1 cellular context compared by ENCODE assay signal in the genomic region with DNA sequence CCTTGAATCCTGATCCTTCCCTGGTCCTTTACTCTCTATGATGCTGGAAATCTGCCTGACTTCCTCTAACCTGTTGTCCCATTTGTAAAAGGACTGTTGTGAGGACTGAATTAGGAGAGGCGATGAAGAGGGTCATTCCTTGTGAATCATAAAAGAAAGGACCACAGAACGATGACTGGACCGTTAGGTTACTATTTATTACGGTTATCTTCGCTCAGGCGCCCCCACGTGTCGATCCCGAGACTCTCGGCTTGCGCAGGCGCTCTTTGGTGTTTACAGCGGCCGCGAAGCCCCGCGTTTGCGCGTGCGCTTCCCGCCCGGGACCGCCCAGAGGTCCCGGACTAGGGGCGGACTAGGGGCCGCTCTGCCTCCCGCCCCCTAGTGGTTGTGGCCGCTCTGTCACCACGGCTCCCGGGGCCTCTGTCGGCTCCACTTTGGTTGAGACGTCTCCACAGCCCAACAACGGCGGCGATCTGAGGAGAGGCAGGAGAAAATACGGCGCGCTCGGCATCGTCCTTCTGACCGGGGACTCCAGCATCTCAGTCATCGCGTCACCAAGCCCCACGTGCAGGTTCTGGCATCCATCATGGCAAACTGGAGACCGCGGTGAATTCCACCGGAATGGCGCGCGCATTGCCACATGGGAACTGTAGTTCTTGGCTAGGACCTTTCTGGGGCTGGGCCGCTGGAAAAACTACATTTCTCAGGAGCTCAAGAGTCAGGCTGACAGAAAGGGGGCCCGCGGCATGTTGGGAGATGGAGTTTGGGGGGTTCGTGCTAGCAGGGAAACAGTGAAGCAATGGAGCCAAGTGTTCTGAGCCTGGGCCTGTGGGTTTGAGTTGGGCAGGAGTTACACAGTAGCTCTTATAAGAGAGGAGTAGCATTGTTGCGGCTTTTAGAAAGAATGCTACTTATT.
TF ChIP-seq lines count a peak whose summit lies in the region.

A gene with protein sequence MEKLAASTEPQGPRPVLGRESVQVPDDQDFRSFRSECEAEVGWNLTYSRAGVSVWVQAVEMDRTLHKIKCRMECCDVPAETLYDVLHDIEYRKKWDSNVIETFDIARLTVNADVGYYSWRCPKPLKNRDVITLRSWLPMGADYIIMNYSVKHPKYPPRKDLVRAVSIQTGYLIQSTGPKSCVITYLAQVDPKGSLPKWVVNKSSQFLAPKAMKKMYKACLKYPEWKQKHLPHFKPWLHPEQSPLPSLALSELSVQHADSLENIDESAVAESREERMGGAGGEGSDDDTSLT (minus strand): TSS at position 596 of the 916 bp plus-strand sequence. CDS start 12,866 bp downstream, outside the sequence.

TF ChIP-seq in H1, 55 proteins besides CTCF, POLR2A, EP300 and RAD21 (continued from another document):
- TF ChIP-seq, protein P1, sequence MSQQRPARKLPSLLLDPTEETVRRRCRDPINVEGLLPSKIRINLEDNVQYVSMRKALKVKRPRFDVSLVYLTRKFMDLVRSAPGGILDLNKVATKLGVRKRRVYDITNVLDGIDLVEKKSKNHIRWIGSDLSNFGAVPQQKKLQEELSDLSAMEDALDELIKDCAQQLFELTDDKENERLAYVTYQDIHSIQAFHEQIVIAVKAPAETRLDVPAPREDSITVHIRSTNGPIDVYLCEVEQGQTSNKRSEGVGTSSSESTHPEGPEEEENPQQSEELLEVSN (IDR thresholded peaks at IDR 0.05): peak; percentile 85
- TF ChIP-seq KDM5A (IDR thresholded peaks at IDR 0.05; ENCODE audit: low read length): peak; percentile 72; the same call in 1 of the 2 replicates
TF ChIP-seq in H1: peak in this region for 26.
